ENCODE assay signal across 19 cellular contexts in genomic region chrX:135327299-135327698, GRCh38. TPM values are rescaled to one million over a fixed set of nuclear protein-coding genes. Genes with fewer than 3 reads are reported as not detected.
DNase-seq lines count a peak whose midpoint lies in the region; ATAC-seq and TF ChIP-seq lines count a peak whose summit lies in the region.
"Had no signal": no experiment of that assay in that cellular context is flagged by ENCODE, and none has a peak within 500 bp of the region (broad histone marks: within the 10 kb centered on the region; RNA-seq: fewer than 3 reads in every experiment).

No MANE protein-coding gene starts in this region.

- TF ChIP-seq CTCF in foreskin fibroblast (IDR thresholded peaks at IDR 0.05; ENCODE audit: low read depth, low read length) (no peak), Caco-2 (IDR thresholded peaks at IDR 0.05; ENCODE audit: insufficient read depth in 1 of 2, low read depth in 1 of 2, low read length in 1 of 2, severe bottlenecking in 1 of 2, unreplicated experiment in 1 of 2) (no peak), thyroid gland (IDR thresholded peaks at IDR 0.05) (no peak), Calu3 (IDR thresholded peaks at IDR 0.05; ENCODE audit: unreplicated experiment) (no peak)

- TF ChIP-seq POLR2A in thyroid gland (IDR thresholded peaks at IDR 0.05), result no peak

- H3K27ac ChIP-seq in thyroid gland, result no peak overlapping the region
- H3K27ac ChIP-seq: cardiac muscle cell had no signal

- intact Hi-C loops in Right ventricle myocardium superior (cut with DNase I), result no loop called here
- intact Hi-C loops in cardiac septum (cut with DNase I), result no loop called here
- intact Hi-C loops in Caco-2 (cut with micrococcal nuclease; ENCODE audit: unreplicated experiment), result no loop called here
- intact Hi-C loops in thyroid gland (cut with DNase I), result no loop called here
- intact Hi-C loops in Calu3 (cut with micrococcal nuclease; ENCODE audit: unreplicated experiment), result no loop called here

- CTCF ChIA-PET in Caco-2 (lab: Charles Lee), result no interaction called here
- CTCF ChIA-PET in Calu3 (lab: Charles Lee), result no interaction called here

- H3K9ac ChIP-seq in adipocyte (ENCODE audit: low read length), result no peak overlapping the region

- peaks cover 18% of the 10 kb centered on the region for H3K4me1 ChIP-seq in adipocyte (ENCODE audit: control insufficient read depth, insufficient read depth, low read length)
- H3K4me1 ChIP-seq in Caco-2, result no peaks in the 10 kb centered on the region
- no peaks in the 10 kb centered on the region for H3K4me1 ChIP-seq in thyroid gland

- no peaks in the 10 kb centered on the region for H3K27me3 Mint-ChIP-seq in Caco-2 (ENCODE audit: insufficient read depth, unreplicated experiment)
- no peaks in the 10 kb centered on the region for H3K27me3 Mint-ChIP-seq in Calu3 (ENCODE audit: unreplicated experiment)
- H3K27me3 Mint-ChIP-seq: type B pancreatic cell had no signal

- no TSS peak for BruUV-seq in Caco-2 (replicated peaks; lab: Mats Ljungman, UMichigan)
- no TSS peak for BruUV-seq in Calu3 (replicated peaks; lab: Mats Ljungman, UMichigan)

- no peaks in the 10 kb centered on the region for H3K9me3 ChIP-seq in adipocyte (ENCODE audit: control insufficient read depth, low read length)
- H3K9me3 ChIP-seq in Caco-2, result no peaks in the 10 kb centered on the region; the same call in 1 of the 2 replicates
- H3K9me3 ChIP-seq in thyroid gland, result no peaks in the 10 kb centered on the region

- H3K4me3 ChIP-seq in adipocyte (ENCODE audit: low read length), result no peak overlapping the region
- H3K4me3 ChIP-seq in foreskin fibroblast (ENCODE audit: low read depth in 1 of 2, low read length in 2 of 2), result no peak overlapping the region
- H3K4me3 ChIP-seq in Caco-2 (ENCODE audit: low read depth, low read length), result no peak overlapping the region
- H3K4me3 ChIP-seq in thyroid gland (replicated peaks in 1 of 3), result no peak overlapping the region
- H3K4me3 ChIP-seq: cardiac muscle cell had no signal

- no peaks in the 10 kb centered on the region for H3K36me3 Mint-ChIP-seq in Caco-2 (ENCODE audit: insufficient read depth, unreplicated experiment)
- H3K36me3 Mint-ChIP-seq in Calu3 (ENCODE audit: insufficient read depth, unreplicated experiment), result no peaks in the 10 kb centered on the region

- H3K4me1 Mint-ChIP-seq in Caco-2 (ENCODE audit: low read depth, unreplicated experiment), result no peaks in the 10 kb centered on the region
- no peaks in the 10 kb centered on the region for H3K4me1 Mint-ChIP-seq in Calu3 (ENCODE audit: low read depth, unreplicated experiment)
- H3K4me1 Mint-ChIP-seq: neural crest cell had no signal

- POLR2A ChIA-PET in Caco-2 (lab: Charles Lee), result no interaction called here

- H3K27ac Mint-ChIP-seq in Caco-2 (ENCODE audit: unreplicated experiment) (no peak overlapping the region), Calu3 (ENCODE audit: unreplicated experiment) (no peak overlapping the region)
- H3K27ac Mint-ChIP-seq: IgD-negative memory B cell, type B pancreatic cell had no signal

- H3K9me3 Mint-ChIP-seq in Caco-2 (ENCODE audit: unreplicated experiment) (peaks cover 6% of the 10 kb centered on the region), Calu3 (ENCODE audit: low read depth, unreplicated experiment) (peaks cover 8% of the 10 kb centered on the region)

- H3K36me3 ChIP-seq in adipocyte (ENCODE audit: control insufficient read depth, insufficient read depth, low read length, severe bottlenecking) (no peaks in the 10 kb centered on the region), Caco-2 (ENCODE audit: control insufficient read depth, insufficient read depth, low read length) (no peaks in the 10 kb centered on the region), thyroid gland (no peaks in the 10 kb centered on the region)
- H3K36me3 ChIP-seq: cardiac muscle cell had no signal

- no peak for DNase-seq in Right ventricle myocardium superior
- DNase-seq in cardiac septum (ENCODE audit: low spot score), result no peak
- peak; percentile 42 for DNase-seq in adipocyte (ENCODE audit: low read depth)
- DNase-seq in foreskin fibroblast, result peak; percentile 82 to 88
- DNase-seq in Caco-2, result no peak
- DNase-seq in GM19238 (ENCODE audit: insufficient read length, low spot score), result no peak
- no peak for DNase-seq in thyroid gland
- DNase-seq in Calu3, result no peak
- DNase-seq: activated T-cell treated with anti-CD3 and anti-CD28 coated beads, Interleukin-2, amount 50 U/mL, for 72 hours; DND-41; foreskin melanocyte; NCI-H1436 treated with DMSO at 0.1 percent for 48 hours; NCI-H774 had no signal

- ATAC-seq in Right ventricle myocardium superior (ENCODE audit: poor library complexity), result peak; percentile 38
- ATAC-seq: activated CD4-positive, CD25-positive, alpha-beta regulatory T cell treated with anti-CD3 and anti-CD28 coated beads, Interleukin-2, amount 50 U/mL, for 24 hours; activated T-cell treated with anti-CD3 and anti-CD28 coated beads, Interleukin-2, amount 50 U/mL, for 72 hours had no signal

- H3K27me3 ChIP-seq in adipocyte (replicated peaks; ENCODE audit: control insufficient read depth, insufficient read depth, low read length), result no peaks in the 10 kb centered on the region
- no peaks in the 10 kb centered on the region for H3K27me3 ChIP-seq in Caco-2 (replicated peaks; ENCODE audit: control insufficient read depth, insufficient read depth, low read length)
- H3K27me3 ChIP-seq in thyroid gland, result no peaks in the 10 kb centered on the region
- H3K27me3 ChIP-seq: cardiac muscle cell had no signal

- no peak overlapping the region for H3K4me3 Mint-ChIP-seq in Caco-2 (ENCODE audit: unreplicated experiment)
- H3K4me3 Mint-ChIP-seq in Calu3 (ENCODE audit: low read depth, unreplicated experiment), result no peak overlapping the region
- H3K4me3 Mint-ChIP-seq: activated T-cell treated with anti-CD3 and anti-CD28 coated beads, Interleukin-2, amount 50 U/mL, for 72 hours; IgD-negative memory B cell; neural crest cell; type B pancreatic cell had no signal

RNA-seq across cellular contexts. Expression of gene ZNF75D, which starts 16.6 kb away (rescaled TPM):
- total RNA-seq in Right ventricle myocardium superior (3.6 TPM), cardiac septum (2.8 TPM), Caco-2 (2022) (6.9 and 7.1 TPM in 2 replicates), thyroid gland (10 to 100 TPM; 16.2 to 19.7 (median 17.1) TPM), Calu3 (2022) (8.9 TPM in 2 replicates)

RNA-seq across cellular contexts. Expression of gene ZNF449, which starts 17.3 kb away (rescaled TPM):
- 4.8 TPM for total RNA-seq in Right ventricle myocardium superior
- total RNA-seq in cardiac septum, result 6.4 TPM
- 3.6 and 4.0 TPM in 2 replicates for total RNA-seq in Caco-2 (2022)
- 10 to 100 TPM; 13.6 to 22.7 (median 17.3) TPM for total RNA-seq in thyroid gland
- 6.5 and 6.8 TPM in 2 replicates for total RNA-seq in Calu3 (2022)

RNA-seq across cellular contexts. Expression of gene ETDC, which starts 18.0 kb away (rescaled TPM):
- total RNA-seq in Right ventricle myocardium superior (not detected), cardiac septum (not detected), Caco-2 (2022) (not detected in 2 replicates), thyroid gland (not detected), Calu3 (2022) (not detected in 2 replicates)
- total RNA-seq: A673; activated T-cell treated with anti-CD3 and anti-CD28 coated beads, Interleukin-2, amount 50 U/mL, for 72 hours; cardiac muscle cell; neural crest cell had no signal

Comparison
In these comparisons a context has a peak if more than half of its experiments do, and no peak if none do; other contexts are left out.
1. DNase-seq: peak in adipocyte (single experiment) and foreskin fibroblast (2 of 2); none in Right ventricle myocardium superior (single experiment), cardiac septum (single experiment), Caco-2 (0 of 2), GM19238 (single experiment), thyroid gland (0 of 2) and Calu3 (single experiment).